ENCODE assay signal across 1 cellular context in the genomic region with DNA sequence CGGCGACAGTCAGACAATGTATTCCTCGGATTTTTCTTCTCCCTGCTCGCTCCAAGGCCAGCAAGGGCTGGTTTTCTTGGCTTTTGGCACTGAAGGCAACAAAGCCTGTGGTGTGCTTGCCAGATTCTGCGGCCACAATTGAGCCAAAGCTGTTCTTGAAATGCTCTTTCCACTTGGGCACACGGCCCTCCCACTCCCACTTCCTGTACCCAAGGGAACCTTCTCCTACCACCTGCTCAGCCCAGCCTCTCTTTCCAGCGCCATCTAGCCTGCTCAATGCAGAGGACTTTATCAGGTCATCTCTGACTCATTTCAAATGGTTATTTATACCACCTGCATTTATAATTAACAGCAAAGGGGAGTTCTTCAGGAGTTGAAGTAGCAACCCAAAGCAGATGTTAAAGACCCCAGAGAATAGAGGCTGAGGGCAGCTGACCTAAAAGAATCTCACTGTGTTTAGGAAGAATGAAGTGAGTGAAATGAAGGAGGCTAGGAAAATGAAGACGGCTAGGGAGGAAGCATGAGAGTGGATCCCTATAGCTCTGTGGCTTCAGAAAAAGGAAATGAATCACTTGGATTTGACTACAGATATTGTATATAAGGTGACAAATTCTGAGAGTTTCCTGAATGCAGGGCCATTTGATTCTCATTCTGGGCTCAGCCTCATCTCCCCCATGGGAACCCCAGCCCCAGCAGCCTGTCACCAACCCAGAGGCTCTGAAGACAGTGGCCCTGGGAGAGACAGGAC.
TF ChIP-seq lines count a peak whose summit lies in the region.

No MANE protein-coding gene starts in this region.

TF ChIP-seq in GM23338, 12 proteins besides CTCF, POLR2A, EP300 and RAD21 (continued from another document):
- TF ChIP-seq, protein P1, sequence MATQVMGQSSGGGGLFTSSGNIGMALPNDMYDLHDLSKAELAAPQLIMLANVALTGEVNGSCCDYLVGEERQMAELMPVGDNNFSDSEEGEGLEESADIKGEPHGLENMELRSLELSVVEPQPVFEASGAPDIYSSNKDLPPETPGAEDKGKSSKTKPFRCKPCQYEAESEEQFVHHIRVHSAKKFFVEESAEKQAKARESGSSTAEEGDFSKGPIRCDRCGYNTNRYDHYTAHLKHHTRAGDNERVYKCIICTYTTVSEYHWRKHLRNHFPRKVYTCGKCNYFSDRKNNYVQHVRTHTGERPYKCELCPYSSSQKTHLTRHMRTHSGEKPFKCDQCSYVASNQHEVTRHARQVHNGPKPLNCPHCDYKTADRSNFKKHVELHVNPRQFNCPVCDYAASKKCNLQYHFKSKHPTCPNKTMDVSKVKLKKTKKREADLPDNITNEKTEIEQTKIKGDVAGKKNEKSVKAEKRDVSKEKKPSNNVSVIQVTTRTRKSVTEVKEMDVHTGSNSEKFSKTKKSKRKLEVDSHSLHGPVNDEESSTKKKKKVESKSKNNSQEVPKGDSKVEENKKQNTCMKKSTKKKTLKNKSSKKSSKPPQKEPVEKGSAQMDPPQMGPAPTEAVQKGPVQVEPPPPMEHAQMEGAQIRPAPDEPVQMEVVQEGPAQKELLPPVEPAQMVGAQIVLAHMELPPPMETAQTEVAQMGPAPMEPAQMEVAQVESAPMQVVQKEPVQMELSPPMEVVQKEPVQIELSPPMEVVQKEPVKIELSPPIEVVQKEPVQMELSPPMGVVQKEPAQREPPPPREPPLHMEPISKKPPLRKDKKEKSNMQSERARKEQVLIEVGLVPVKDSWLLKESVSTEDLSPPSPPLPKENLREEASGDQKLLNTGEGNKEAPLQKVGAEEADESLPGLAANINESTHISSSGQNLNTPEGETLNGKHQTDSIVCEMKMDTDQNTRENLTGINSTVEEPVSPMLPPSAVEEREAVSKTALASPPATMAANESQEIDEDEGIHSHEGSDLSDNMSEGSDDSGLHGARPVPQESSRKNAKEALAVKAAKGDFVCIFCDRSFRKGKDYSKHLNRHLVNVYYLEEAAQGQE (IDR thresholded peaks at IDR 0.05; ENCODE audit: unreplicated experiment), result no peak
- no peak for TF ChIP-seq CREB1 (CRISPR knock-in tag; IDR thresholded peaks at IDR 0.05; ENCODE audit: low read depth)
- TF ChIP-seq EZH2 (IDR thresholded peaks at IDR 0.05; ENCODE audit: low read depth, unreplicated experiment), result no peak
- TF ChIP-seq ZNF114 (CRISPR knock-in tag; IDR thresholded peaks at IDR 0.05), result no peak
